Comparison of ENCODE assay signal across 2 cellular contexts in the genomic region with DNA sequence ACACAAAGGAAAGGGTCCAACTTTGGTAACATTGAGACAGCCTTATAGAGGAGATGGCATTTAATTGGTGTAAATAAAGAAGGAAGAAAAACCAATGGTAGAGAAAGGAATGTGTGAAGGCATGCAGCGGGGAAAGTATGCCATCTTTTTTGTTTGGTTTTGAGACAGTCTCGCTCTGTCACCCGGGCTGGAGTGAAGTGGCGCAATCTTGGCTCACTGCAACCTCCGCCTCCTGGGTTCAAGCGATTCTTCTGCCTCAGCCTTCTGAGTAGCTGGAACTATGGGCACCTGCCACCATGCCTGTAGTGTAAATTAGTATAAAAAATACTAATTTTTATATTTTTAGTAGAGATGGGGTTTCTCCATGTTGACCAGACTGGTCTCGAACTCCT.
A peak's percentile ranks its signal among the peaks of the same experiment; 100 is the strongest.
TF ChIP-seq lines count a peak whose summit lies in the region.

No MANE protein-coding gene starts in this region.

TF ChIP-seq in GM12878, 131 proteins besides CTCF, POLR2A, EP300 and RAD21:
- no peak for TF ChIP-seq SMAD1 (IDR thresholded peaks at IDR 0.05; ENCODE audit: low read depth, partially characterized antibody)
- TF ChIP-seq MYB (IDR thresholded peaks at IDR 0.05; ENCODE audit: borderline replicate concordance, low read depth, low read length) = no peak
- no peak for TF ChIP-seq BMI1 (IDR thresholded peaks at IDR 0.05; ENCODE audit: borderline replicate concordance)
- TF ChIP-seq, protein P1, sequence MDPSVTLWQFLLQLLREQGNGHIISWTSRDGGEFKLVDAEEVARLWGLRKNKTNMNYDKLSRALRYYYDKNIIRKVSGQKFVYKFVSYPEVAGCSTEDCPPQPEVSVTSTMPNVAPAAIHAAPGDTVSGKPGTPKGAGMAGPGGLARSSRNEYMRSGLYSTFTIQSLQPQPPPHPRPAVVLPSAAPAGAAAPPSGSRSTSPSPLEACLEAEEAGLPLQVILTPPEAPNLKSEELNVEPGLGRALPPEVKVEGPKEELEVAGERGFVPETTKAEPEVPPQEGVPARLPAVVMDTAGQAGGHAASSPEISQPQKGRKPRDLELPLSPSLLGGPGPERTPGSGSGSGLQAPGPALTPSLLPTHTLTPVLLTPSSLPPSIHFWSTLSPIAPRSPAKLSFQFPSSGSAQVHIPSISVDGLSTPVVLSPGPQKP (IDR thresholded peaks at IDR 0.05; ENCODE audit: low read depth, low read length) = no peak
- TF ChIP-seq SMC3 (IDR thresholded peaks at IDR 0.05; ENCODE audit: borderline replicate concordance, low read length) = no peak
- no peak for TF ChIP-seq STAT3 (IDR thresholded peaks at IDR 0.05; ENCODE audit: low read depth, low read length)
- no peak for TF ChIP-seq ESRRA (IDR thresholded peaks at IDR 0.05; ENCODE audit: low read length)
- no peak for TF ChIP-seq SMARCA5 (IDR thresholded peaks at IDR 0.05)
- TF ChIP-seq KAT2A (conservative IDR thresholded peaks at IDR 0.05; ENCODE audit: control insufficient read depth, low read depth, low read length) = no peak
- TF ChIP-seq BHLHE40 (IDR thresholded peaks at IDR 0.05; ENCODE audit: borderline replicate concordance in 1 of 2, low read depth in 2 of 2, low read length in 1 of 2) = no peak
- no peak for TF ChIP-seq IRF4 (IDR thresholded peaks at IDR 0.05; ENCODE audit: low read depth, low read length)

TF ChIP-seq in HepG2, 621 proteins besides CTCF, POLR2A, EP300 and RAD21:
- TF ChIP-seq CEBPG (CRISPR knock-in tag; IDR thresholded peaks at IDR 0.05) (0 out of 2 replicates have a peak, but pooled peaks have one; percentile 19), SP1 (IDR thresholded peaks at IDR 0.05) (no peak), SP1 (CRISPR knock-in tag; IDR thresholded peaks at IDR 0.05) (no peak), MLLT10 (CRISPR knock-in tag; IDR thresholded peaks at IDR 0.05) (no peak)
